Comparison of ENCODE assay signal across 21 cellular contexts in genomic region chr5:136638084-136638483, GRCh38.
A peak's percentile ranks its signal among the peaks of the same experiment; 100 is the strongest.
DNase-seq lines count a peak whose midpoint lies in the region; ATAC-seq and TF ChIP-seq lines count a peak whose summit lies in the region.
"Had no signal": no experiment of that assay in that cellular context is flagged by ENCODE, and none has a peak within 500 bp of the region (broad histone marks: within the 10 kb centered on the region; RNA-seq: fewer than 3 reads in every experiment).

No MANE protein-coding gene starts in this region.

- H3K4me1 ChIP-seq in GM23248 (ENCODE audit: insufficient read depth): no peaks in the 10 kb centered on the region
- H3K4me1 ChIP-seq in adipocyte (ENCODE audit: control insufficient read depth, insufficient read depth, low read length): no peaks in the 10 kb centered on the region
- H3K4me1 ChIP-seq in foreskin keratinocyte: no peaks in the 10 kb centered on the region

- H3K9me3 ChIP-seq in GM23248 (ENCODE audit: low read depth): no peaks in the 10 kb centered on the region
- no peaks in the 10 kb centered on the region for H3K9me3 ChIP-seq in adipocyte (ENCODE audit: control insufficient read depth, low read length)
- H3K9me3 ChIP-seq: thoracic aorta had no signal

- H2AFZ ChIP-seq in GM23248: no peak overlapping the region

- peak; percentile 30 for TF ChIP-seq CTCF in AG09309 (IDR thresholded peaks at IDR 0.05; ENCODE audit: control insufficient read depth, insufficient read depth, low read depth, low read length, missing control alignments)
- TF ChIP-seq CTCF in foreskin keratinocyte (conservative IDR thresholded peaks at IDR 0.05): peak; percentile 6

- in situ Hi-C loops in GM23248 (cut with MboI): no loop called here

- no peak overlapping the region for H3K4me2 ChIP-seq in GM23248 (ENCODE audit: unreplicated experiment)

- H3K27me3 ChIP-seq in GM23248 (replicated peaks; ENCODE audit: insufficient read depth) (peaks cover 15% of the 10 kb centered on the region), adipocyte (replicated peaks; ENCODE audit: control insufficient read depth, insufficient read depth, low read length) (peaks cover 21% of the 10 kb centered on the region), foreskin keratinocyte (no peaks in the 10 kb centered on the region)

- 72 to 82% methylated on average over 1 of the region's 1 CpG for WGBS in GM23248 (ENCODE audit: low coverage in 1 of 2, low lambda C conversion rate in 2 of 2, missing lambda C conversion rate in 2 of 2), 2 experiments

- no peaks in the 10 kb centered on the region for H4K20me1 ChIP-seq in GM23248 (ENCODE audit: insufficient read depth)

- DNase-seq in AG09309 (ENCODE audit: low read depth) (peak; percentile 2), GM23248 (peak; percentile 12), adipocyte (ENCODE audit: low read depth) (peak; percentile 9), foreskin keratinocyte (no peak), NCI-H1694 (lab: John Stamatoyannopoulos, UW) (no peak), Ammon's horn (ENCODE audit: low spot score) (no peak), GM19238 (ENCODE audit: insufficient read length, low spot score) (no peak)
- DNase-seq: activated CD8-positive, alpha-beta T cell treated with anti-CD3 and anti-CD28 coated beads for 36 hours; activated naive CD4-positive, alpha-beta T cell; CD4-positive, alpha-beta memory T cell; GOT3; NCI-H1105; NCI-H2107; NCI-H69; nephron progenitor cell; posterior cingulate gyrus; SHP77 treated with DMSO at 0.1 percent for 48 hours; stimulated activated CD4-positive, alpha-beta T cell treated with anti-CD3 and anti-CD28 coated beads, Interleukin-2, amount 100 ng/mL, for 24 hours; stimulated activated naive CD4-positive, alpha-beta T cell had no signal

- no peaks in the 10 kb centered on the region for H3K9me2 ChIP-seq in GM23248 (ENCODE audit: insufficient read depth)

- H3K9ac ChIP-seq in GM23248 (no peak overlapping the region), adipocyte (ENCODE audit: low read length) (no peak overlapping the region)

- ATAC-seq in foreskin keratinocyte (no peak), HG03457 (IDR thresholded peaks at IDR 0.05; ENCODE audit: unreplicated experiment) (no peak)
- ATAC-seq: activated CD8-positive, alpha-beta T cell treated with anti-CD3 and anti-CD28 coated beads for 36 hours had no signal

- H3K36me3 ChIP-seq in GM23248 (ENCODE audit: low read depth): no peaks in the 10 kb centered on the region
- no peaks in the 10 kb centered on the region for H3K36me3 ChIP-seq in adipocyte (ENCODE audit: control insufficient read depth, insufficient read depth, low read length, severe bottlenecking)
- H3K36me3 ChIP-seq: thoracic aorta had no signal

- no peaks in the 10 kb centered on the region for H3K79me2 ChIP-seq in GM23248 (ENCODE audit: insufficient read depth)

- no peak overlapping the region for H3K27ac ChIP-seq in GM23248
- no peak overlapping the region for H3K27ac ChIP-seq in foreskin keratinocyte
- H3K27ac ChIP-seq: thoracic aorta had no signal

- H3F3A ChIP-seq in GM23248 (ENCODE audit: insufficient read depth): no peaks in the 10 kb centered on the region

- H3K4me3 ChIP-seq in AG09309 (ENCODE audit: control insufficient read depth, low read depth, low read length) (no peak overlapping the region), GM23248 (no peak overlapping the region), adipocyte (ENCODE audit: low read length) (no peak overlapping the region)
- H3K4me3 ChIP-seq: thoracic aorta had no signal

Comparison
In these comparisons a context has a peak if more than half of its experiments do, and no peak if none do; other contexts are left out.
1. DNase-seq: peak in AG09309 (single experiment), GM23248 (single experiment) and adipocyte (single experiment); none in foreskin keratinocyte (0 of 2), NCI-H1694 (single experiment), Ammon's horn (single experiment) and GM19238 (single experiment).